ENCODE assay signal across 9 cellular contexts in the genomic region with DNA sequence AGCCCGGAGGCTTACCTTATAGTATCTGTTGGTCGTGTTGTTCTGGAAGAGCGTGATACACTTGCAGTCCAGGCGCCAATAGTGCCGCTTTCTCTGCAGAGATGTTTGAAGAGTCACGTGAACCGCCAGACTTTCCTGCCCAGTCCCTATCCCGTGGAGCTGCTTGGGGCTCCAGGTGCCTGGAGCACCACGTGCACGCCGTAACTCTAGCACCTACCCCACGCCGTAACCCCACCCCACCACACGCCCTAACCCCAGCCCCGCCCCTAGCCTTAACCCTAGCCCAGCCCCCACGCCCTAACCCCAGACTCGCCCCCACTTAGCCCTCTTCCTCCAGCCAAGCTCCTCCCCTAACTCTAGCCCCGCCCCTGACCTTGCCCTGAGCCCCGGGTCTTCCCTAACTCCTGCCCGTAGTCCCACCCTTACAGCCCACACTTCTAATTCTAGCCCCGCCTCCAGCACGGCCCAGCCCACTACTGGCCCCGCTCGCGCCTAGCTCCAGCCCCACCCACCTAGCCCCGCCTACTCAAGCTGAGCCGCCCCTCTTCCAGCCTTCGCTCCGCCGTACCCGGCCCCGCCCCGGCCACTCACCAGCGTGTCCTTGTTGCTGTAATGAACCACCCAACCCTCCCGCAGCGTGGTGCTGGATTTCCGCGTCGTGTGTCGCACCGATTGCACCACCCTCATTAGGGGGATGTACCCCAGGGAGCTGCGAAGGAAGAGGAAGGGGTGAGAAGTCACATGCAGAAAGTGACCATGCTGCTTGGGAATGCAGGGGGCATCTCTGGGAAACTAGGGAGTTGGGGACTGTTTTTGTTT. TPM values are rescaled to one million over a fixed set of nuclear protein-coding genes. Genes with fewer than 3 reads are reported as not detected.
DNase-seq lines count a peak whose midpoint lies in the region; ATAC-seq and TF ChIP-seq lines count a peak whose summit lies in the region.
"Had no signal": no experiment of that assay in that cellular context is flagged by ENCODE, and none has a peak within 500 bp of the region (broad histone marks: within the 10 kb centered on the region; RNA-seq: fewer than 3 reads in every experiment).

No MANE protein-coding gene starts in this region.

- no peaks in the 10 kb centered on the region for H3K9me3 ChIP-seq in BE2C

- H3K36me3 ChIP-seq in BE2C: peaks cover 21% of the 10 kb centered on the region

- H3K9me3 Mint-ChIP-seq in chondrocyte (ENCODE audit: low read depth): no peaks in the 10 kb centered on the region
- H3K9me3 Mint-ChIP-seq: activated naive CD4-positive, alpha-beta T cell treated with anti-CD3 and anti-CD28 coated beads, Interleukin-2, amount 50 U/mL, for 72 hours had no signal

- no peaks in the 10 kb centered on the region for H3K27me3 ChIP-seq in BE2C

- H3K36me3 Mint-ChIP-seq in chondrocyte (ENCODE audit: low read depth): peaks cover 39% of the 10 kb centered on the region

- TF ChIP-seq CTCF in BE2C (IDR thresholded peaks at IDR 0.05; ENCODE audit: low read depth, low read length) (no peak), chondrocyte (IDR thresholded peaks at IDR 0.05) (no peak)

- no peaks in the 10 kb centered on the region for H3K27me3 Mint-ChIP-seq in chondrocyte (ENCODE audit: low read depth)

- peak overlapping the region; percentile 47 for H3K4me3 ChIP-seq in BE2C (ENCODE audit: low read depth, low read length)

- peak; percentile 76 for ATAC-seq in left lobe of liver
- no peak for ATAC-seq in GM21367 (IDR thresholded peaks at IDR 0.05; ENCODE audit: unreplicated experiment)

- H3K4me3 Mint-ChIP-seq in chondrocyte (ENCODE audit: unreplicated experiment): no peak overlapping the region

- no peaks in the 10 kb centered on the region for H3K4me1 ChIP-seq in BE2C

- peak overlapping the region; percentile 71 for H3K27ac Mint-ChIP-seq in chondrocyte (ENCODE audit: unreplicated experiment)

- DNase-seq in BE2C: peak; percentile 100
- peak; percentile 90 for DNase-seq in NCI-H2029 treated with DMSO at 0.1 percent for 48 hours (lab: John Stamatoyannopoulos, UW)
- DNase-seq in chondrocyte (ENCODE audit: low spot score): no peak
- DNase-seq in left lobe of liver (ENCODE audit: low spot score): peak; percentile 61
- DNase-seq in substantia nigra (lab: John Stamatoyannopoulos, UW): peak in 31 of 49 donors; percentile 4 to 76 (median 32)
- DNase-seq in NCI-H510A (lab: John Stamatoyannopoulos, UW): no peak
- no peak for DNase-seq in cortex of kidney (lab: John Stamatoyannopoulos, UW)

- H3K4me1 Mint-ChIP-seq in chondrocyte (ENCODE audit: low read depth): peaks cover 6% of the 10 kb centered on the region

- peak overlapping the region; percentile 26 for H3K27ac ChIP-seq in substantia nigra (ENCODE audit: low read depth, low read length, poor library complexity, severe bottlenecking)

RNA-seq across cellular contexts. Expression of a gene that starts 19.6 kb away (rescaled TPM):
- polyA plus RNA-seq in BE2C (2012; ENCODE audit: insufficient read depth, insufficient read length, low read depth): 48.9 TPM
- total RNA-seq in chondrocyte: 21.9 to 31.9 TPM (median 23.3 TPM) in 3 replicates
- 13.7 TPM for total RNA-seq in left lobe of liver

RNA-seq across cellular contexts. Expression of a gene that starts 36.4 kb away (rescaled TPM):
- polyA plus RNA-seq in BE2C (2012; ENCODE audit: insufficient read depth, insufficient read length, low read depth): 16.0 TPM
- total RNA-seq in chondrocyte (17.1 to 18.7 TPM (median 18.5 TPM) in 3 replicates), left lobe of liver (1.2 TPM)

RNA-seq across cellular contexts. Expression of a gene that starts 48.5 kb away (rescaled TPM):
- 29.4 TPM for polyA plus RNA-seq in BE2C (2012; ENCODE audit: insufficient read depth, insufficient read length, low read depth)
- total RNA-seq in chondrocyte (25.2 to 27.7 TPM (median 26.6 TPM) in 3 replicates), left lobe of liver (6.6 TPM)

RNA-seq across cellular contexts. Expression of a gene that starts 48.9 kb away (rescaled TPM):
- polyA plus RNA-seq in BE2C (2012; ENCODE audit: insufficient read depth, insufficient read length, low read depth): 237 TPM
- total RNA-seq in chondrocyte: 69.8 to 77.3 TPM (median 76.7 TPM) in 3 replicates
- 24.1 TPM for total RNA-seq in left lobe of liver

Comparison
In these comparisons a context has a peak if more than half of its experiments do, and no peak if none do; other contexts are left out.
1. DNase-seq: peak in BE2C (single experiment), NCI-H2029 treated with DMSO at 0.1 percent for 48 hours (single experiment), left lobe of liver (single experiment) and substantia nigra (31 of 49); none in chondrocyte (single experiment), NCI-H510A (single experiment) and cortex of kidney (single experiment).